In the genomic region with DNA sequence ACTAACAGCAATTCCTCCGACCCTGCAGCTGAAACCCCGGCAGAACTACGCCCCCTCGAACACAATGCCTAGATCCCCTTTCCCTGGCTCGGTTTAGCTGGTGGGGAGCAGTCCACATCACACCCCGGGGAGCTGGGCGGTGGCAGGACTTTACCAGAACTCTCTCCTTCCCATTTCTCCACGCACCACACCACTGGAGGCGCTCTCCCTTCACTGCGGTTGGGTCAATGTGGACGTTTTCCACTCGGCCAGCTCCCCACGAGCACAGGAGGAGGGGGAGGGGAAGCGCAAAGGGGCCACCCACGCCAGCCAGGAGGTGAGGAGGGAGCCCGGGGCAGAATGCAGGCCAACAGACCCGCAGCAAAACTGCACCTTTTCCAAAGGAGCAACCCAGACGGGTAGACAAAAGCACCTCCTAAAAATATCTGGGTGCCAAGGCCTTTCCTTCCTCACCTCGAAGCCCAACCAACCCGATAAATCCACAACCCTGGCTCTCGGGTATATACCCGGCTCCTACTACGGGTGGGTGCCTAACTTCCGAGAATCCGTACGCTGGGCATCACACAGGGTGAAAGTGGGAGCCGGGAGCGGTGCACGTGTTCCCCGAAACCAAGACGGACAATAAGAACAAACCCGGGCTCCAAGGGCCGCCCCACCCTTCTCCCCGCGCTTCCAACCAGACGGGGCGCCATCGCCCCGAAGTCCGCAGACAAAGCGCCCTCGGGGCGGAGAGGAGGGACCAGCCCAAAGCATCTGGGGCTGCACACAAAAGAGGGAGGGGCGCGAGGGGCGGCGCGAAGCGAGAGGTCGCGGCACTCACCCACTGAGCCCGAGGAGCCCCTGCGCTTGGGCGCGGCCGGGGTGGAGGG, we compare ENCODE assay signal across 1 cellular context.
TF ChIP-seq lines count a peak whose summit lies in the region.

No MANE protein-coding gene starts in this region.

TF ChIP-seq in HepG2, 621 proteins besides CTCF, POLR2A, EP300 and RAD21 (continued from another document and continues in another):
- TF ChIP-seq CAMTA2 (CRISPR knock-in tag; IDR thresholded peaks at IDR 0.05; ENCODE audit: borderline replicate concordance) (0 out of 2 replicates have a peak, but pooled peaks have one; percentile 64), ZBTB38 (CRISPR knock-in tag; IDR thresholded peaks at IDR 0.05) (peak; percentile 54; the same call in 1 of the 2 replicates), PHF8 (CRISPR knock-in tag; IDR thresholded peaks at IDR 0.05) (peak; percentile 63), ZNF335 (CRISPR knock-in tag; IDR thresholded peaks at IDR 0.05) (0 out of 2 replicates have a peak, but pooled peaks have one; percentile 72), ZNF552 (CRISPR knock-in tag; IDR thresholded peaks at IDR 0.05; ENCODE audit: borderline replicate concordance) (peak; percentile 61; the same call in 1 of the 2 replicates), TMF1 (CRISPR knock-in tag; IDR thresholded peaks at IDR 0.05; ENCODE audit: low read depth) (no peak; the same call in 1 of the 2 replicates), NFKBIZ (CRISPR knock-in tag; IDR thresholded peaks at IDR 0.05) (no peak), SNAI1 (CRISPR knock-in tag; IDR thresholded peaks at IDR 0.05; ENCODE audit: borderline replicate concordance) (no peak; the same call in 1 of the 2 replicates), JUNB (CRISPR knock-in tag; IDR thresholded peaks at IDR 0.05; ENCODE audit: borderline replicate concordance) (no peak), ZNF720 (CRISPR knock-in tag; IDR thresholded peaks at IDR 0.05) (no peak), ZNF768 (CRISPR knock-in tag; IDR thresholded peaks at IDR 0.05) (peak; percentile 35; the same call in 1 of the 2 replicates), THAP11 (CRISPR knock-in tag; IDR thresholded peaks at IDR 0.05) (peak; percentile 42), GZF1 (CRISPR knock-in tag; IDR thresholded peaks at IDR 0.05) (no peak), NR2F6 (IDR thresholded peaks at IDR 0.05) (no peak), NR2F6 (CRISPR knock-in tag; IDR thresholded peaks at IDR 0.05) (peak; percentile 37), ISL2 (CRISPR knock-in tag; IDR thresholded peaks at IDR 0.05) (peak; percentile 68), PHF20 (CRISPR knock-in tag; IDR thresholded peaks at IDR 0.05) (peak; percentile 45; the same call in 1 of the 2 replicates), TAF15 (IDR thresholded peaks at IDR 0.05; ENCODE audit: low read depth, low read length, poor library complexity, severe bottlenecking) (peak; percentile 79), SAFB2 (CRISPR knock-in tag; IDR thresholded peaks at IDR 0.05; ENCODE audit: borderline replicate concordance, low read depth) (peak; percentile 74; the same call in 1 of the 2 replicates), ZNF251 (CRISPR knock-in tag; IDR thresholded peaks at IDR 0.05) (0 out of 2 replicates have a peak, but pooled peaks have one; percentile 83), MED1 (CRISPR knock-in tag; IDR thresholded peaks at IDR 0.05) (peak; percentile 60), HCFC1 (IDR thresholded peaks at IDR 0.05; ENCODE audit: low read depth, low read length) (peak; percentile 35), DNMT1 (CRISPR knock-in tag; IDR thresholded peaks at IDR 0.05) (0 out of 2 replicates have a peak, but pooled peaks have one; percentile 19), ARNTL (CRISPR knock-in tag; IDR thresholded peaks at IDR 0.05) (0 out of 2 replicates have a peak, but pooled peaks have one; percentile 27), CREB1 (IDR thresholded peaks at IDR 0.05) (no peak), CREB1 (CRISPR knock-in tag; IDR thresholded peaks at IDR 0.05) (no peak), CBX1 (IDR thresholded peaks at IDR 0.05; ENCODE audit: low read depth) (peak; percentile 22), NAIF1 (CRISPR knock-in tag; IDR thresholded peaks at IDR 0.05; ENCODE audit: borderline replicate concordance) (0 out of 2 replicates have a peak, but pooled peaks have one; percentile 48), LCORL (IDR thresholded peaks at IDR 0.05) (no peak), LCORL (CRISPR knock-in tag; IDR thresholded peaks at IDR 0.05) (peak; percentile 63; the same call in 1 of the 2 replicates), ZNF879 (CRISPR knock-in tag; IDR thresholded peaks at IDR 0.05) (0 out of 2 replicates have a peak, but pooled peaks have one; percentile 6)
- TF ChIP-seq, protein P1, sequence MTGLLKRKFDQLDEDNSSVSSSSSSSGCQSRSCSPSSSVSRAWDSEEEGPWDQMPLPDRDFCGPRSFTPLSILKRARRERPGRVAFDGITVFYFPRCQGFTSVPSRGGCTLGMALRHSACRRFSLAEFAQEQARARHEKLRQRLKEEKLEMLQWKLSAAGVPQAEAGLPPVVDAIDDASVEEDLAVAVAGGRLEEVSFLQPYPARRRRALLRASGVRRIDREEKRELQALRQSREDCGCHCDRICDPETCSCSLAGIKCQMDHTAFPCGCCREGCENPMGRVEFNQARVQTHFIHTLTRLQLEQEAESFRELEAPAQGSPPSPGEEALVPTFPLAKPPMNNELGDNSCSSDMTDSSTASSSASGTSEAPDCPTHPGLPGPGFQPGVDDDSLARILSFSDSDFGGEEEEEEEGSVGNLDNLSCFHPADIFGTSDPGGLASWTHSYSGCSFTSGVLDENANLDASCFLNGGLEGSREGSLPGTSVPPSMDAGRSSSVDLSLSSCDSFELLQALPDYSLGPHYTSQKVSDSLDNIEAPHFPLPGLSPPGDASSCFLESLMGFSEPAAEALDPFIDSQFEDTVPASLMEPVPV (CRISPR knock-in tag; IDR thresholded peaks at IDR 0.05): peak; percentile 77
- TF ChIP-seq, protein P2, sequence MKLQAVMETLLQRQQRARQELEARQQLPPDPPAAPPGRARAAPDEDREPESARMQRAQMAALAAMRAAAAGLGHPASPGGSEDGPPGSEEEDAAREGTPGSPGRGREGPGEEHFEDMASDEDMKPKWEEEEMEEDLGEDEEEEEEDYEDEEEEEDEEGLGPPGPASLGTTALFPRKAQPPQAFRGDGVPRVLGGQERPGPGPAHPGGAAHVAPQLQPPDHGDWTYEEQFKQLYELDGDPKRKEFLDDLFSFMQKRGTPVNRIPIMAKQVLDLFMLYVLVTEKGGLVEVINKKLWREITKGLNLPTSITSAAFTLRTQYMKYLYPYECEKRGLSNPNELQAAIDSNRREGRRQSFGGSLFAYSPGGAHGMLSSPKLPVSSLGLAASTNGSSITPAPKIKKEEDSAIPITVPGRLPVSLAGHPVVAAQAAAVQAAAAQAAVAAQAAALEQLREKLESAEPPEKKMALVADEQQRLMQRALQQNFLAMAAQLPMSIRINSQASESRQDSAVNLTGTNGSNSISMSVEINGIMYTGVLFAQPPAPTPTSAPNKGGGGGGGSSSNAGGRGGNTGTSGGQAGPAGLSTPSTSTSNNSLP (IDR thresholded peaks at IDR 0.05; ENCODE audit: low read depth, low read length): peak; percentile 13; the same call in 1 of the 2 replicates
- TF ChIP-seq, protein P3, sequence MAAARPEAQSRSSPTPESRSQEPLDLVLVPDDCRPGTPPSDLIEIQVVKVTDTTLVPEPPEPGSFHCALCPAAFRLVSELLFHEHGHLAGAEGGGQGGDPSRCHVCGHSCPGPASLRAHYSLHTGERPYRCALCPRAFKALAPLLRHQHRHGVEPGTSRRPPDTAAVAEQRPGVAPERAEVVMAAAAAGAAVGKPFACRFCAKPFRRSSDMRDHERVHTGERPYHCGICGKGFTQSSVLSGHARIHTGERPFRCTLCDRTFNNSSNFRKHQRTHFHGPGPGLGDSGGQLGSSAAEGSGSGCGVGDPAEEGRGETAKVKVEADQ (CRISPR knock-in tag; IDR thresholded peaks at IDR 0.05; ENCODE audit: borderline replicate concordance): peak; percentile 64; the same call in 1 of the 2 replicates
- TF ChIP-seq, protein P4, sequence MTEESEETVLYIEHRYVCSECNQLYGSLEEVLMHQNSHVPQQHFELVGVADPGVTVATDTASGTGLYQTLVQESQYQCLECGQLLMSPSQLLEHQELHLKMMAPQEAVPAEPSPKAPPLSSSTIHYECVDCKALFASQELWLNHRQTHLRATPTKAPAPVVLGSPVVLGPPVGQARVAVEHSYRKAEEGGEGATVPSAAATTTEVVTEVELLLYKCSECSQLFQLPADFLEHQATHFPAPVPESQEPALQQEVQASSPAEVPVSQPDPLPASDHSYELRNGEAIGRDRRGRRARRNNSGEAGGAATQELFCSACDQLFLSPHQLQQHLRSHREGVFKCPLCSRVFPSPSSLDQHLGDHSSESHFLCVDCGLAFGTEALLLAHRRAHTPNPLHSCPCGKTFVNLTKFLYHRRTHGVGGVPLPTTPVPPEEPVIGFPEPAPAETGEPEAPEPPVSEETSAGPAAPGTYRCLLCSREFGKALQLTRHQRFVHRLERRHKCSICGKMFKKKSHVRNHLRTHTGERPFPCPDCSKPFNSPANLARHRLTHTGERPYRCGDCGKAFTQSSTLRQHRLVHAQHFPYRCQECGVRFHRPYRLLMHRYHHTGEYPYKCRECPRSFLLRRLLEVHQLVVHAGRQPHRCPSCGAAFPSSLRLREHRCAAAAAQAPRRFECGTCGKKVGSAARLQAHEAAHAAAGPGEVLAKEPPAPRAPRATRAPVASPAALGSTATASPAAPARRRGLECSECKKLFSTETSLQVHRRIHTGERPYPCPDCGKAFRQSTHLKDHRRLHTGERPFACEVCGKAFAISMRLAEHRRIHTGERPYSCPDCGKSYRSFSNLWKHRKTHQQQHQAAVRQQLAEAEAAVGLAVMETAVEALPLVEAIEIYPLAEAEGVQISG (CRISPR knock-in tag; IDR thresholded peaks at IDR 0.05): peak; percentile 88
- TF ChIP-seq, protein P5, sequence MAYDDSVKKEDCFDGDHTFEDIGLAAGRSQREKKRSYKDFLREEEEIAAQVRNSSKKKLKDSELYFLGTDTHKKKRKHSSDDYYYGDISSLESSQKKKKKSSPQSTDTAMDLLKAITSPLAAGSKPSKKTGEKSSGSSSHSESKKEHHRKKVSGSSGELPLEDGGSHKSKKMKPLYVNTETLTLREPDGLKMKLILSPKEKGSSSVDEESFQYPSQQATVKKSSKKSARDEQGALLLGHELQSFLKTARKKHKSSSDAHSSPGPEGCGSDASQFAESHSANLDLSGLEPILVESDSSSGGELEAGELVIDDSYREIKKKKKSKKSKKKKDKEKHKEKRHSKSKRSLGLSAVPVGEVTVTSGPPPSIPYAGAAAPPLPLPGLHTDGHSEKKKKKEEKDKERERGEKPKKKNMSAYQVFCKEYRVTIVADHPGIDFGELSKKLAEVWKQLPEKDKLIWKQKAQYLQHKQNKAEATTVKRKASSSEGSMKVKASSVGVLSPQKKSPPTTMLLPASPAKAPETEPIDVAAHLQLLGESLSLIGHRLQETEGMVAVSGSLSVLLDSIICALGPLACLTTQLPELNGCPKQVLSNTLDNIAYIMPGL (CRISPR knock-in tag; IDR thresholded peaks at IDR 0.05; ENCODE audit: borderline replicate concordance in 1 of 2, low read depth in 1 of 2): peak; percentile 99
- TF ChIP-seq, protein P6, sequence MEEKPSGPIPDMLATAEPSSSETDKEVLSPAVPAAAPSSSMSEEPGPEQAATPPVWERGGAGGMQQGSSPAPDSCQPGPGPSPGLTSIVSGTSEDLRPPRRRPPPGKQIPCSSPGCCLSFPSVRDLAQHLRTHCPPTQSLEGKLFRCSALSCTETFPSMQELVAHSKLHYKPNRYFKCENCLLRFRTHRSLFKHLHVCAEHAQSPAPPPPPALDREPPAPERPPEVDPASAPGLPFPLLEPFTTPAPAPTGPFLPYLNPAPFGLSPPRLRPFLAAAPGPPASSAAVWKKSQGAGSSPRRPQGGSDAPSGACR (CRISPR knock-in tag; IDR thresholded peaks at IDR 0.05): peak; percentile 2; the same call in 1 of the 2 replicates
- TF ChIP-seq, protein P7, sequence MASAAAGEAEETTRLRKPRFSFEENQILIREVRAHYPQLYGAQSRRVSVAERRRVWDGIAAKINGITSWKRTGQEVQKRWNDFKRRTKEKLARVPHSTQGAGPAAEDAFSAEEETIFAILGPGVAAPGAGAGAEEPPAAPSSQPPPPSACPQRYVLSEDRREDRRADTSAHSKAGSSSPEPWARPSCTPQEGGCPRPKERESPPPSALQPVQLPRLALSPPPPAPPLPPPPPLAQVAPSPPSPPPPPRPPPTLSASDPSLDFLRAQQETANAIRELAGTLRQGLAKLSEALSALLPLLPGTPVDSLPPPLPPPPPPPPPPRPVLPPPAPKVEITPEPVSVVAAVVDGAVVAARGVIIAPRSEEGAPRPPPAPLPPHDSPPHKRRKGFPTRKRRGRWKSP (CRISPR knock-in tag; IDR thresholded peaks at IDR 0.05): peak; percentile 86; the same call in 1 of the 2 replicates
- TF ChIP-seq, protein P8, sequence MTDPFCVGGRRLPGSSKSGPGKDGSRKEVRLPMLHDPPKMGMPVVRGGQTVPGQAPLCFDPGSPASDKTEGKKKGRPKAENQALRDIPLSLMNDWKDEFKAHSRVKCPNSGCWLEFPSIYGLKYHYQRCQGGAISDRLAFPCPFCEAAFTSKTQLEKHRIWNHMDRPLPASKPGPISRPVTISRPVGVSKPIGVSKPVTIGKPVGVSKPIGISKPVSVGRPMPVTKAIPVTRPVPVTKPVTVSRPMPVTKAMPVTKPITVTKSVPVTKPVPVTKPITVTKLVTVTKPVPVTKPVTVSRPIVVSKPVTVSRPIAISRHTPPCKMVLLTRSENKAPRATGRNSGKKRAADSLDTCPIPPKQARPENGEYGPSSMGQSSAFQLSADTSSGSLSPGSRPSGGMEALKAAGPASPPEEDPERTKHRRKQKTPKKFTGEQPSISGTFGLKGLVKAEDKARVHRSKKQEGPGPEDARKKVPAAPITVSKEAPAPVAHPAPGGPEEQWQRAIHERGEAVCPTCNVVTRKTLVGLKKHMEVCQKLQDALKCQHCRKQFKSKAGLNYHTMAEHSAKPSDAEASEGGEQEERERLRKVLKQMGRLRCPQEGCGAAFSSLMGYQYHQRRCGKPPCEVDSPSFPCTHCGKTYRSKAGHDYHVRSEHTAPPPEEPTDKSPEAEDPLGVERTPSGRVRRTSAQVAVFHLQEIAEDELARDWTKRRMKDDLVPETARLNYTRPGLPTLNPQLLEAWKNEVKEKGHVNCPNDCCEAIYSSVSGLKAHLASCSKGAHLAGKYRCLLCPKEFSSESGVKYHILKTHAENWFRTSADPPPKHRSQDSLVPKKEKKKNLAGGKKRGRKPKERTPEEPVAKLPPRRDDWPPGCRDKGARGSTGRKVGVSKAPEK (CRISPR knock-in tag; IDR thresholded peaks at IDR 0.05; ENCODE audit: borderline replicate concordance): peak; percentile 94
- TF ChIP-seq, protein P9, sequence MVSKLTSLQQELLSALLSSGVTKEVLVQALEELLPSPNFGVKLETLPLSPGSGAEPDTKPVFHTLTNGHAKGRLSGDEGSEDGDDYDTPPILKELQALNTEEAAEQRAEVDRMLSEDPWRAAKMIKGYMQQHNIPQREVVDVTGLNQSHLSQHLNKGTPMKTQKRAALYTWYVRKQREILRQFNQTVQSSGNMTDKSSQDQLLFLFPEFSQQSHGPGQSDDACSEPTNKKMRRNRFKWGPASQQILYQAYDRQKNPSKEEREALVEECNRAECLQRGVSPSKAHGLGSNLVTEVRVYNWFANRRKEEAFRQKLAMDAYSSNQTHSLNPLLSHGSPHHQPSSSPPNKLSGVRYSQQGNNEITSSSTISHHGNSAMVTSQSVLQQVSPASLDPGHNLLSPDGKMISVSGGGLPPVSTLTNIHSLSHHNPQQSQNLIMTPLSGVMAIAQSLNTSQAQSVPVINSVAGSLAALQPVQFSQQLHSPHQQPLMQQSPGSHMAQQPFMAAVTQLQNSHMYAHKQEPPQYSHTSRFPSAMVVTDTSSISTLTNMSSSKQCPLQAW (CRISPR knock-in tag; IDR thresholded peaks at IDR 0.05): peak; percentile 76
